Comparison of ENCODE assay signal across 11 cellular contexts in the genomic region with DNA sequence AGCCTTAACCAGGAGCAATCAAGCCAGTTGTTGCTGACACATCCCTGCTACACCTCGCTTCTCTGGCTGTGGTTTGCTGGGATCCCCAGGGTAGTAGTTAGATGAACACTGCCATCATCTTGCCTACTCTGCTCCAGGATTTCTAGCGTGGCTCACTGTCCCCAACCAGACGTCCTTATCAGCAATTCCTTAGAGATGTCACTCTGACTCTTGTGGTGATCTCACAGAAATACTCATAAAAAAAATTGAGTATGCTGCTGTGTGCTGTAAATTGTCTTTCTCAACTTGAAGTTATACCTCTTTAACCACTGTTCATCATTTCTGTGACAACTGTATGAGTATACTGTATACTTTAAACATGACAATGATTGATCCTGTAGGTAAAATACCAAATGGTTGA.
"Had no signal": no experiment of that assay in that cellular context is flagged by ENCODE, and none has a peak within 500 bp of the region (broad histone marks: within the 10 kb centered on the region; RNA-seq: fewer than 3 reads in every experiment).

No MANE protein-coding gene starts in this region.

- DNase-seq: activated naive CD8-positive, alpha-beta T cell treated with anti-CD3 and anti-CD28 coated beads for 36 hours; esophagus squamous epithelium; foreskin fibroblast; left cardiac atrium; nephron progenitor cell; SHP77 treated with DMSO at 0.1 percent for 48 hours; stimulated activated CD4-positive, alpha-beta T cell treated with anti-CD3 and anti-CD28 coated beads, Interleukin-15, amount 100 ng/mL, for 24 hours; upper lobe of left lung had no signal

- H3K27me3 ChIP-seq: ascending aorta, esophagus squamous epithelium, upper lobe of left lung had no signal

- H3K4me3 Mint-ChIP-seq: activated naive CD8-positive, alpha-beta T cell treated with anti-CD3 and anti-CD28 coated beads for 36 hours; nephron progenitor cell; T-helper 2 cell treated with Interferon-gamma antibody and Interleukin-4, amounts not matched to agents 5 μg/mL and 100 μg/mL, for 36 hours had no signal

- H3K9me3 ChIP-seq: ascending aorta, esophagus squamous epithelium, upper lobe of left lung had no signal

- H3K27ac Mint-ChIP-seq: activated naive CD8-positive, alpha-beta T cell treated with anti-CD3 and anti-CD28 coated beads for 36 hours; activated T-helper 2 cell treated with anti-CD3 and anti-CD28 coated beads, Interferon-gamma antibody, Interleukin-2, Interleukin-4, amounts not matched to agents 10 μg/mL and 5 μg/mL and 100 μg/mL, durations not matched to agents 14 hours and 24 hours and 36 hours; nephron progenitor cell; T-helper 2 cell treated with Interferon-gamma antibody and Interleukin-4, amounts not matched to agents 5 μg/mL and 100 μg/mL, for 36 hours had no signal

- H3K36me3 ChIP-seq: ascending aorta, esophagus squamous epithelium, upper lobe of left lung had no signal

- H3K4me1 ChIP-seq: esophagus squamous epithelium had no signal

- H3K4me3 ChIP-seq: ascending aorta, esophagus squamous epithelium, upper lobe of left lung had no signal

- H3K9me3 Mint-ChIP-seq: activated naive CD8-positive, alpha-beta T cell treated with anti-CD3 and anti-CD28 coated beads for 36 hours; activated T-helper 2 cell treated with anti-CD3 and anti-CD28 coated beads, Interferon-gamma antibody, Interleukin-2, Interleukin-4, amounts not matched to agents 10 μg/mL and 5 μg/mL and 100 μg/mL, durations not matched to agents 14 hours and 24 hours and 36 hours; nephron progenitor cell; T-helper 2 cell treated with Interferon-gamma antibody and Interleukin-4, amounts not matched to agents 5 μg/mL and 100 μg/mL, for 36 hours had no signal

- H3K36me3 Mint-ChIP-seq: activated naive CD8-positive, alpha-beta T cell treated with anti-CD3 and anti-CD28 coated beads for 36 hours had no signal

- H3K27ac ChIP-seq: ascending aorta, esophagus squamous epithelium, upper lobe of left lung had no signal

- H3K27me3 Mint-ChIP-seq: activated naive CD8-positive, alpha-beta T cell treated with anti-CD3 and anti-CD28 coated beads for 36 hours had no signal
